11 cellular contexts compared by ENCODE assay signal in the genomic region with DNA sequence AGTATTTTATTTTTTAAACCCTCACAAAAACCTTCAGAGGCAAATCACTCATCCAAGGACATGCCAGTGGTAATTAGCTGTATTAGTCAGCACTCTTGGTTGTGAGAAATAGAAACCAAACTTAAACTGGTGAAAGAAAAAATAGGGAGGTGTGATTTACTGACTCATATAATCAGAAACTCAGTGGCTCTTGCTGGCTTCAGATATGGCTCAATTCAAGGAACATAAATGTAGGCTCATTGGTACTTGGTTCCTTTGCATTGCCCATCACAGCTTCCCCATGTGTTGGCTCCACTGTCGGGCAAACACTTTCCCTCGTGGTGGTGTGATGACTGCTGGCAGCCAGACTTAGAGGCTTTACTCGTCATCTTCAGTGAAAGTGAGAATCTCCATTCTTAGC.
A peak's percentile ranks its signal among the peaks of the same experiment; 100 is the strongest.
DNase-seq lines count a peak whose midpoint lies in the region; ATAC-seq and TF ChIP-seq lines count a peak whose summit lies in the region.
"Had no signal": no experiment of that assay in that cellular context is flagged by ENCODE, and none has a peak within 500 bp of the region (broad histone marks: within the 10 kb centered on the region; RNA-seq: fewer than 3 reads in every experiment).

No MANE protein-coding gene starts in this region.

- H3K9me3 ChIP-seq in RWPE2 (ENCODE audit: severe bottlenecking) (no peaks in the 10 kb centered on the region), neuronal stem cell (replicated peaks in 1 of 2; ENCODE audit: control insufficient read depth in 2 of 2, insufficient read depth in 1 of 2, low read depth in 1 of 2, low read length in 2 of 2) (no peaks in the 10 kb centered on the region), uterus (no peaks in the 10 kb centered on the region)

- H2BK120ac ChIP-seq in neuronal stem cell (ENCODE audit: low read depth, low read length) = no peak overlapping the region

- H3K27ac ChIP-seq in RWPE2 (ENCODE audit: poor library complexity, severe bottlenecking) (no peak overlapping the region), neuronal stem cell (replicated peaks; ENCODE audit: low read length) (no peak overlapping the region), uterus (peak overlapping the region in 1 of 2 donors; percentile 41)

- H3K4me2 ChIP-seq in neuronal stem cell (ENCODE audit: insufficient read depth, low read length, poor library complexity, severe bottlenecking) = no peak overlapping the region

- TF ChIP-seq CTCF in RWPE2 (IDR thresholded peaks at IDR 0.05; ENCODE audit: poor library complexity, severe bottlenecking) = no peak
- no peak for TF ChIP-seq CTCF in uterus (IDR thresholded peaks at IDR 0.05)

- no peak for TF ChIP-seq POLR2A in uterus (IDR thresholded peaks at IDR 0.05)

- no peak overlapping the region for H3K23ac ChIP-seq in neuronal stem cell (ENCODE audit: low read depth, low read length, poor library complexity)

- no peaks in the 10 kb centered on the region for H3K79me1 ChIP-seq in neuronal stem cell (ENCODE audit: low read depth, low read length)

- H3K4me1 ChIP-seq in RWPE2 (ENCODE audit: insufficient read depth, poor library complexity, severe bottlenecking) = no peaks in the 10 kb centered on the region
- H3K4me1 ChIP-seq in neuronal stem cell (ENCODE audit: control insufficient read depth in 2 of 2, insufficient read depth in 1 of 2, low read depth in 1 of 2, low read length in 2 of 2) = peaks cover 5 to 10% of the 10 kb centered on the region in 2 donors
- H3K4me1 ChIP-seq in uterus = no peaks in the 10 kb centered on the region

- DNase-seq in RWPE2 (ENCODE audit: low spot score) (no peak), neuronal stem cell (ENCODE audit: low spot score) (no peak), uterus (no peak), AG08395 (ENCODE audit: low spot score) (no peak), NCI-H128 (lab: John Stamatoyannopoulos, UW; ENCODE audit: unreplicated experiment) (no peak), hippocampal formation (lab: John Stamatoyannopoulos, UW) (no peak)
- DNase-seq: CD4-positive, alpha-beta T cell; left ventricle myocardium superior; T-helper 17 cell had no signal

- no peak overlapping the region for H2BK5ac ChIP-seq in neuronal stem cell (ENCODE audit: low read length)

- H2AK5ac ChIP-seq in neuronal stem cell (ENCODE audit: low read depth, low read length) = peak overlapping the region; percentile 98

- H2BK15ac ChIP-seq in neuronal stem cell (ENCODE audit: low read length) = no peak overlapping the region

- H3K36me3 ChIP-seq in RWPE2 (ENCODE audit: low read depth) (no peaks in the 10 kb centered on the region), neuronal stem cell (replicated peaks in 1 of 2; ENCODE audit: control insufficient read depth in 2 of 2, insufficient read depth in 2 of 2, low read length in 2 of 2) (no peaks in the 10 kb centered on the region), uterus (no peaks in the 10 kb centered on the region)

- H2BK12ac ChIP-seq in neuronal stem cell (ENCODE audit: low read length) = no peak overlapping the region

- H3K27me3 ChIP-seq in RWPE2 (ENCODE audit: insufficient read depth, poor library complexity, severe bottlenecking) = no peaks in the 10 kb centered on the region
- H3K27me3 ChIP-seq in neuronal stem cell (ENCODE audit: control insufficient read depth in 3 of 3, insufficient read depth in 3 of 3, low read depth in 1 of 3, low read length in 3 of 3) = no peaks in the 10 kb centered on the region
- no peaks in the 10 kb centered on the region for H3K27me3 ChIP-seq in uterus

- intact Hi-C loops in uterus (cut with DNase I; ENCODE audit: low total_unique reads) = no loop called here

- WGBS in neuronal stem cell (ENCODE audit: extremely low coverage in 2 of 2, insufficient read length in 2 of 2, insufficient replicate concordance in 1 of 2), 2 donors = no CpG with 5 or more reads among the region's 3 CpGs

- H4K8ac ChIP-seq in neuronal stem cell (ENCODE audit: low read depth, low read length) = no peak overlapping the region

- H3K4ac ChIP-seq in neuronal stem cell (ENCODE audit: low read length) = no peak overlapping the region

- H2AFZ ChIP-seq in neuronal stem cell (ENCODE audit: low read length) = no peak overlapping the region

- no peak overlapping the region for H4K91ac ChIP-seq in neuronal stem cell (ENCODE audit: low read depth, low read length, poor library complexity)

- H3K14ac ChIP-seq in neuronal stem cell (ENCODE audit: low read length) = no peak overlapping the region

- ATAC-seq in GM18511 (IDR thresholded peaks at IDR 0.05; ENCODE audit: unreplicated experiment) (peak; percentile 78), HG02610 (IDR thresholded peaks at IDR 0.05; ENCODE audit: unreplicated experiment) (peak; percentile 81), RWPE2 (ENCODE audit: low read depth) (peak; percentile 35; the same call in 1 of the 3 replicates)
- ATAC-seq: left ventricle myocardium superior, T-helper 17 cell had no signal

- H3K18ac ChIP-seq in neuronal stem cell (ENCODE audit: low read length) = no peak overlapping the region

- H3K4me3 ChIP-seq in RWPE2 (ENCODE audit: severe bottlenecking) (no peak overlapping the region), neuronal stem cell (ENCODE audit: low read length in 2 of 2) (no peak overlapping the region), uterus (no peak overlapping the region)

- no peak overlapping the region for H3K9ac ChIP-seq in neuronal stem cell (ENCODE audit: low read depth, low read length, poor library complexity)
